ENCODE assay signal across 9 cellular contexts in genomic region chr17:43755389-43755875, GRCh38. TPM values are rescaled to one million over a fixed set of nuclear protein-coding genes. Genes with fewer than 3 reads are reported as not detected.
DNase-seq lines count a peak whose midpoint lies in the region; ATAC-seq and TF ChIP-seq lines count a peak whose summit lies in the region.
"Had no signal": no experiment of that assay in that cellular context is flagged by ENCODE, and none has a peak within 500 bp of the region (broad histone marks: within the 10 kb centered on the region; RNA-seq: fewer than 3 reads in every experiment).

No MANE protein-coding gene starts in this region.

- no peak overlapping the region for H4K8ac ChIP-seq in H9 (replicated peaks; ENCODE audit: insufficient read length, low read depth, low read length)

- TF ChIP-seq RAD21 in SK-N-SH (IDR thresholded peaks at IDR 0.05; ENCODE audit: low read length): no peak

- H3K4me1 Mint-ChIP-seq in H9 (peaks cover 28 to 32% of the 10 kb centered on the region in 2 experiments), chondrocyte (ENCODE audit: low read depth) (peaks cover 7% of the 10 kb centered on the region)

- no peak overlapping the region for H3T11ph ChIP-seq in H9 (ENCODE audit: low read length)

- peaks cover 6% of the 10 kb centered on the region for H3K23me2 ChIP-seq in H9 (ENCODE audit: insufficient read length, low read depth, low read length, poor library complexity, severe bottlenecking)

- H3K79me1 ChIP-seq in H9 (ENCODE audit: insufficient read depth, low read depth, low read length, poor library complexity, severe bottlenecking): no peaks in the 10 kb centered on the region

- H2BK20ac ChIP-seq in H9 (ENCODE audit: low read depth, low read length, poor library complexity, severe bottlenecking): no peak overlapping the region

- H3F3A ChIP-seq in SK-N-SH (replicated peaks; ENCODE audit: insufficient read depth): no peaks in the 10 kb centered on the region

- TF ChIP-seq EP300 in SK-N-SH (IDR thresholded peaks at IDR 0.05; ENCODE audit: borderline replicate concordance in 1 of 2, low read depth in 1 of 2, low read length in 1 of 2): no peak

- H3K4me2 ChIP-seq in BLaER1: peak overlapping the region; percentile 91
- H3K4me2 ChIP-seq in H9 (ENCODE audit: insufficient read depth, insufficient read length, low read length): peak overlapping the region; percentile 22
- no peak overlapping the region for H3K4me2 ChIP-seq in SK-N-SH

- CTCF ChIA-PET in SK-N-SH (lab: Yijun Ruan, JAX): interaction anchor here (1.1 to 7.9 kb wide), 3 partner anchors 11 to 178 kb away, joined by 3 to 97 read pairs (median 22); partner anchors contain the start of gene CD300LG

- H2BK120ac ChIP-seq in H9 (ENCODE audit: low read depth, low read length, poor library complexity, severe bottlenecking): no peak overlapping the region

- peak; percentile 87 for DNase-seq in H9
- no peak for DNase-seq in epithelial cell of proximal tubule (ENCODE audit: low read depth)
- peak in 1 of 3 donors; percentile 53 for DNase-seq in mucosa of descending colon
- DNase-seq in chondrocyte (ENCODE audit: low spot score): no peak
- DNase-seq in SK-N-SH: no peak
- no peak for DNase-seq in effector memory CD4-positive, alpha-beta T cell

- H3K23ac ChIP-seq in H9 (ENCODE audit: insufficient read length, low read depth, low read length): no peak overlapping the region

- H3K79me2 ChIP-seq in H9 (ENCODE audit: insufficient read depth, low read length) (no peaks in the 10 kb centered on the region), SK-N-SH (ENCODE audit: insufficient read depth) (no peaks in the 10 kb centered on the region)

- H3K9ac ChIP-seq in BLaER1 (no peak overlapping the region), H9 (ENCODE audit: extremely low read depth, insufficient read length, low read length) (no peak overlapping the region), SK-N-SH (no peak overlapping the region)

- ATAC-seq in mucosa of descending colon (peak; percentile 43), HG02610 (IDR thresholded peaks at IDR 0.05; ENCODE audit: unreplicated experiment) (no peak)
- ATAC-seq: sciatic nerve had no signal

- H3K27me3 Mint-ChIP-seq in H9 (ENCODE audit: low read depth): peaks cover 7% of the 10 kb centered on the region
- peaks cover 18% of the 10 kb centered on the region for H3K27me3 Mint-ChIP-seq in chondrocyte (ENCODE audit: low read depth)

- H3K27ac Mint-ChIP-seq in H9 (no peak overlapping the region), chondrocyte (ENCODE audit: unreplicated experiment) (no peak overlapping the region)

- no peaks in the 10 kb centered on the region for H3K9me3 Mint-ChIP-seq in H9
- H3K9me3 Mint-ChIP-seq in chondrocyte (ENCODE audit: low read depth): no peaks in the 10 kb centered on the region

- H3K36me3 Mint-ChIP-seq in H9 (ENCODE audit: insufficient read depth in 1 of 3, low read depth in 3 of 3) (no peaks in the 10 kb centered on the region), chondrocyte (ENCODE audit: low read depth) (no peaks in the 10 kb centered on the region)

- H3K36me3 ChIP-seq in BLaER1 (no peaks in the 10 kb centered on the region), mucosa of descending colon (ENCODE audit: low read depth) (no peaks in the 10 kb centered on the region), SK-N-SH (replicated peaks in 1 of 2; ENCODE audit: control insufficient read depth in 1 of 2, insufficient read depth in 2 of 2, low read length in 1 of 2) (no peaks in the 10 kb centered on the region)
- H3K36me3 ChIP-seq in effector memory CD4-positive, alpha-beta T cell (ENCODE audit: control insufficient read depth, insufficient read depth, low read length): no peaks in the 10 kb centered on the region

- no peak overlapping the region for H3K18ac ChIP-seq in H9 (ENCODE audit: insufficient read length, low read depth, low read length)

- H4K5ac ChIP-seq in H9 (ENCODE audit: insufficient read length, low read depth, low read length): no peak overlapping the region

- no CpG with 5 or more reads among the region's 60 CpGs for WGBS in H9 (ENCODE audit: extremely low coverage, insufficient read length, low lambda C conversion rate)
- WGBS in SK-N-SH (ENCODE audit: low lambda C conversion rate): 93% methylated on average over 48 of the region's 60 CpGs

- H2AK5ac ChIP-seq in H9 (ENCODE audit: insufficient read length, low read length): no peak overlapping the region

- H3K14ac ChIP-seq in H9 (ENCODE audit: insufficient read depth, low read length): peak overlapping the region; percentile 3; the same call in 1 of the 2 replicates

- H2BK5ac ChIP-seq in H9 (ENCODE audit: insufficient read length, low read length): no peak overlapping the region

- H4K91ac ChIP-seq in H9 (ENCODE audit: insufficient read length, low read depth, low read length): no peak overlapping the region

- H2AFZ ChIP-seq in H9 (ENCODE audit: low read length): no peak overlapping the region
- no peak overlapping the region for H2AFZ ChIP-seq in SK-N-SH (ENCODE audit: low read depth)

- no peak overlapping the region for H2BK12ac ChIP-seq in H9 (ENCODE audit: insufficient read length, low read depth, low read length)

- no peak overlapping the region for H2BK15ac ChIP-seq in H9 (ENCODE audit: low read depth, low read length)

- H3K4ac ChIP-seq in H9 (ENCODE audit: low read depth, low read length): no peak overlapping the region

- no peaks in the 10 kb centered on the region for H3K9me3 ChIP-seq in BLaER1
- no peaks in the 10 kb centered on the region for H3K9me3 ChIP-seq in H9 (ENCODE audit: control insufficient read depth, low read depth, low read length)
- no peaks in the 10 kb centered on the region for H3K9me3 ChIP-seq in mucosa of descending colon
- H3K9me3 ChIP-seq in SK-N-SH: no peaks in the 10 kb centered on the region
- no peaks in the 10 kb centered on the region for H3K9me3 ChIP-seq in effector memory CD4-positive, alpha-beta T cell (ENCODE audit: control insufficient read depth, low read length)

- H3K9me2 ChIP-seq in SK-N-SH: no peaks in the 10 kb centered on the region

- H3K4me3 Mint-ChIP-seq in H9: peak overlapping the region in 1 of 2 experiments; percentile 50; a peak in 1 of 5 replicates
- H3K4me3 Mint-ChIP-seq in chondrocyte (ENCODE audit: unreplicated experiment): no peak overlapping the region

- H3K27me3 ChIP-seq in BLaER1 (peaks cover 71% of the 10 kb centered on the region), H9 (ENCODE audit: insufficient read depth, low read length) (peaks cover 4% of the 10 kb centered on the region; the same call in 1 of the 2 replicates), SK-N-SH (ENCODE audit: insufficient read depth) (no peaks in the 10 kb centered on the region)
- H3K27me3 ChIP-seq in effector memory CD4-positive, alpha-beta T cell (replicated peaks; ENCODE audit: control insufficient read depth, insufficient read depth, low read length, poor library complexity, severe bottlenecking): peaks cover 3% of the 10 kb centered on the region

- POLR2A ChIA-PET in SK-N-SH (lab: Yijun Ruan, JAX): no interaction called here

- H3K56ac ChIP-seq in H9 (ENCODE audit: insufficient read length, low read depth, low read length): no peak overlapping the region

- intact Hi-C loops in mucosa of descending colon (cut with DNase I, micrococcal nuclease): loop anchor here in 1 of 2 donors (5.0 to 10.0 kb wide), 2 partner anchors 63 to 171 kb away; no protein-coding TSS in a partner anchor

- H4K20me1 ChIP-seq in BLaER1: peaks cover 27% of the 10 kb centered on the region; the same call in 1 of the 2 replicates
- no peaks in the 10 kb centered on the region for H4K20me1 ChIP-seq in H9 (ENCODE audit: control insufficient read depth, insufficient read depth, insufficient read length)
- H4K20me1 ChIP-seq in SK-N-SH (ENCODE audit: insufficient read depth): no peaks in the 10 kb centered on the region

- peaks cover 34% of the 10 kb centered on the region for H3K4me1 ChIP-seq in BLaER1
- no peaks in the 10 kb centered on the region for H3K4me1 ChIP-seq in H9 (ENCODE audit: insufficient read depth, low read length)
- peaks cover 3% of the 10 kb centered on the region for H3K4me1 ChIP-seq in mucosa of descending colon (ENCODE audit: low read depth)
- H3K4me1 ChIP-seq in SK-N-SH (ENCODE audit: control insufficient read depth in 1 of 2, insufficient read depth in 2 of 2, low read depth in 1 of 2, low read length in 1 of 2): peaks cover 0 to 6% of the 10 kb centered on the region in 2 experiments; a peak in 1 of 4 replicates
- H3K4me1 ChIP-seq in effector memory CD4-positive, alpha-beta T cell (ENCODE audit: control insufficient read depth, insufficient read depth, low read length, poor library complexity, severe bottlenecking): no peaks in the 10 kb centered on the region

- peak overlapping the region; percentile 60 for H3K4me3 ChIP-seq in BLaER1
- peak overlapping the region; percentile 24 for H3K4me3 ChIP-seq in epithelial cell of proximal tubule (ENCODE audit: low read depth, low read length)
- no peak overlapping the region for H3K4me3 ChIP-seq in mucosa of descending colon
- H3K4me3 ChIP-seq in SK-N-SH (ENCODE audit: low read depth in 2 of 2, low read length in 1 of 2): no peak overlapping the region
- no peak overlapping the region for H3K4me3 ChIP-seq in effector memory CD4-positive, alpha-beta T cell (ENCODE audit: insufficient read depth, low read depth, low read length, poor library complexity, severe bottlenecking)

- no peak overlapping the region for H3K27ac ChIP-seq in BLaER1
- no peak overlapping the region for H3K27ac ChIP-seq in H9 (ENCODE audit: insufficient read length, low read depth, low read length)
- H3K27ac ChIP-seq in SK-N-SH (ENCODE audit: low read depth in 2 of 2, low read length in 1 of 2): no peak overlapping the region
- no peak overlapping the region for H3K27ac ChIP-seq in effector memory CD4-positive, alpha-beta T cell (ENCODE audit: insufficient read depth, low read length, poor library complexity, severe bottlenecking)

- TF ChIP-seq CTCF in H9 (conservative IDR thresholded peaks at IDR 0.05): no peak
- no peak for TF ChIP-seq CTCF in epithelial cell of proximal tubule (conservative IDR thresholded peaks at IDR 0.05; ENCODE audit: low read depth, low read length)
- no peak for TF ChIP-seq CTCF in mucosa of descending colon (IDR thresholded peaks at IDR 0.05)
- no peak for TF ChIP-seq CTCF in chondrocyte (IDR thresholded peaks at IDR 0.05)
- no peak for TF ChIP-seq CTCF in SK-N-SH (IDR thresholded peaks at IDR 0.05)

RNA-seq across cellular contexts. Expression of gene SOST, which starts 3.2 kb away (rescaled TPM):
- total RNA-seq in H9 (2021) (not detected in 2 replicates), epithelial cell of proximal tubule (not detected in 2 replicates), mucosa of descending colon (not detected), chondrocyte (not detected in 3 replicates)
- polyA plus RNA-seq in SK-N-SH (2012; rRNA removed): not detected in 2 replicates
- polyA plus RNA-seq in SK-N-SH (2012; cell fraction: cytosol; rRNA removed): 0.01 TPM in 1 of 2 replicates, not detected in the other
- not detected in 2 replicates for polyA plus RNA-seq in SK-N-SH (2012; cell fraction: nucleus; rRNA removed)
- total RNA-seq: sciatic nerve had no signal

RNA-seq across cellular contexts. Expression of gene DUSP3, which starts 23.3 kb away (rescaled TPM):
- total RNA-seq in H9 (2021): 16.9 and 17.6 TPM in 2 replicates
- 46.3 and 47.5 TPM in 2 replicates for total RNA-seq in epithelial cell of proximal tubule
- total RNA-seq in mucosa of descending colon: 100 to 1,000 TPM in 1 of 3 donors, 10 to 100 TPM in 2; 46.9 to 123 (median 62.9) TPM
- total RNA-seq in chondrocyte: 39.4 to 60.2 TPM (median 57.7 TPM) in 3 replicates
- 31.5 and 39.7 TPM in 2 replicates for polyA plus RNA-seq in SK-N-SH (2012; rRNA removed)
- 28.3 and 29.9 TPM in 2 replicates for polyA plus RNA-seq in SK-N-SH (2012; cell fraction: cytosol; rRNA removed)
- 45.7 and 61.0 TPM in 2 replicates for polyA plus RNA-seq in SK-N-SH (2012; cell fraction: nucleus; rRNA removed)

RNA-seq across cellular contexts. Expression of gene CFAP97D1, which starts 24.8 kb away (rescaled TPM):
- total RNA-seq in H9 (2021) (not detected in 2 replicates), epithelial cell of proximal tubule (not detected in 2 replicates), mucosa of descending colon (not detected), chondrocyte (not detected in 3 replicates)
- 0.02 TPM in 2 replicates for polyA plus RNA-seq in SK-N-SH (2012; rRNA removed)
- polyA plus RNA-seq in SK-N-SH (2012; cell fraction: cytosol; rRNA removed): 0.03 TPM in 1 of 2 replicates, not detected in the other
- polyA plus RNA-seq in SK-N-SH (2012; cell fraction: nucleus; rRNA removed): 0.01 and 0.04 TPM in 2 replicates
- total RNA-seq: sciatic nerve had no signal

Comparison
In these comparisons a context has a peak if more than half of its experiments do, and no peak if none do; other contexts are left out.
1. H3K4me3 ChIP-seq: peak in BLaER1 (single experiment) and epithelial cell of proximal tubule (single experiment); none in mucosa of descending colon (single experiment), SK-N-SH (0 of 2) and effector memory CD4-positive, alpha-beta T cell (single experiment).